ENCODE assay signal across 8 cellular contexts in genomic region chr18:12391487-12392136, GRCh38. TPM values are rescaled to one million over a fixed set of nuclear protein-coding genes. Genes with fewer than 3 reads are reported as not detected.
DNase-seq lines count a peak whose midpoint lies in the region; ATAC-seq and TF ChIP-seq lines count a peak whose summit lies in the region.

No MANE protein-coding gene starts in this region.

- H3K36me3 ChIP-seq in PC-3 (ENCODE audit: low read depth, low read length), result no peaks in the 10 kb centered on the region

- no peaks in the 10 kb centered on the region for H3K9me3 Mint-ChIP-seq in activated naive CD4-positive, alpha-beta T cell treated with anti-CD3 and anti-CD28 coated beads for 36 hours
- no peaks in the 10 kb centered on the region for H3K9me3 Mint-ChIP-seq in osteocyte (ENCODE audit: unreplicated experiment)

- ATAC-seq in HG03571 (IDR thresholded peaks at IDR 0.05; ENCODE audit: unreplicated experiment) (peak; percentile 69), PC-3 (peak; percentile 56), HG03108 (IDR thresholded peaks at IDR 0.05; ENCODE audit: unreplicated experiment) (no peak)

- no peaks in the 10 kb centered on the region for H3K9me3 ChIP-seq in PC-3 (ENCODE audit: low read length)

- H3K27me3 ChIP-seq in PC-3 (ENCODE audit: low read length), result no peaks in the 10 kb centered on the region

- no TSS peak for BruUV-seq in PC-3 (replicated peaks; lab: Mats Ljungman, UMichigan)

- no peaks in the 10 kb centered on the region for H3K79me2 ChIP-seq in PC-3 (ENCODE audit: low read length)

- H3K9ac ChIP-seq in PC-3 (ENCODE audit: low read length), result no peak overlapping the region

- TF ChIP-seq CTCF in GM12872 (IDR thresholded peaks at IDR 0.05; ENCODE audit: insufficient read depth, low read depth, low read length) (peak; percentile 92), PC-3 (conservative IDR thresholded peaks at IDR 0.05; ENCODE audit: low read depth, low read length) (peak; percentile 97), osteocyte (IDR thresholded peaks at IDR 0.05) (peak; percentile 97)

- no peak overlapping the region for H3K27ac Mint-ChIP-seq in activated naive CD4-positive, alpha-beta T cell treated with anti-CD3 and anti-CD28 coated beads for 36 hours
- no peak overlapping the region for H3K27ac Mint-ChIP-seq in osteocyte (ENCODE audit: unreplicated experiment)

- peaks cover 28% of the 10 kb centered on the region for H3K4me1 ChIP-seq in PC-3 (ENCODE audit: insufficient read depth, low read length)

- H3K4me2 ChIP-seq in PC-3 (ENCODE audit: low read length), result peak overlapping the region; percentile 11; the same call in 1 of the 2 replicates

- CTCF ChIA-PET in PC-3 (lab: Charles Lee), result interaction anchor here (0.7 kb wide), 1 partner anchor 323 kb away, joined by 4 read pairs; no protein-coding TSS in a partner anchor
- CTCF ChIA-PET in activated naive CD4-positive, alpha-beta T cell treated with anti-CD3 and anti-CD28 coated beads for 36 hours (lab: Charles Lee), result interaction anchor here (0.6 to 5.3 kb wide), 25 partner anchors 9 to 466 kb away, joined by 3 to 54 read pairs (median 3); partner anchors contain the start of genes AFG3L2 and SPIRE1

- H3K36me3 Mint-ChIP-seq in activated naive CD4-positive, alpha-beta T cell treated with anti-CD3 and anti-CD28 coated beads for 36 hours (ENCODE audit: low read depth), result no peaks in the 10 kb centered on the region
- H3K36me3 Mint-ChIP-seq in osteocyte (ENCODE audit: unreplicated experiment), result no peaks in the 10 kb centered on the region

- POLR2A ChIA-PET in PC-3 (lab: Charles Lee; ENCODE audit: unreplicated experiment), result no interaction called here

- H3K4me3 ChIP-seq in PC-3 (ENCODE audit: low read length), result no peak overlapping the region

- H2AFZ ChIP-seq in PC-3 (ENCODE audit: low read length), result no peak overlapping the region

- H3K27me3 Mint-ChIP-seq in activated naive CD4-positive, alpha-beta T cell treated with anti-CD3 and anti-CD28 coated beads for 36 hours (ENCODE audit: low read depth), result peaks cover 4% of the 10 kb centered on the region
- no peaks in the 10 kb centered on the region for H3K27me3 Mint-ChIP-seq in osteocyte (ENCODE audit: unreplicated experiment)

- intact Hi-C loops in PC-3 (cut with micrococcal nuclease), result loop anchor here (1.0 to 5.0 kb wide), 6 partner anchors 51 to 541 kb away; no protein-coding TSS in a partner anchor
- intact Hi-C loops in activated naive CD4-positive, alpha-beta T cell treated with anti-CD3 and anti-CD28 coated beads for 36 hours (cut with micrococcal nuclease), result loop anchor here (1.0 to 5.0 kb wide), 4 partner anchors 139 to 541 kb away; partner anchors contain the start of genes CEP76 and PSMG2

- H4K20me1 ChIP-seq in PC-3 (ENCODE audit: low read length), result no peaks in the 10 kb centered on the region

- H3K4me3 Mint-ChIP-seq in activated naive CD4-positive, alpha-beta T cell treated with anti-CD3 and anti-CD28 coated beads for 36 hours, result no peak overlapping the region
- no peak overlapping the region for H3K4me3 Mint-ChIP-seq in osteocyte (ENCODE audit: unreplicated experiment)

- DNase-seq in A172 (ENCODE audit: low spot score) (peak; percentile 57), PC-3 (peak; percentile 77), globus pallidus (ENCODE audit: low spot score) (peak; percentile 71), osteocyte (ENCODE audit: extremely low spot score, unreplicated experiment) (no peak)
- peak; percentile 72 for DNase-seq in activated naive CD4-positive, alpha-beta T cell treated with anti-CD3 and anti-CD28 coated beads for 36 hours

- no peak overlapping the region for H3K27ac ChIP-seq in PC-3 (ENCODE audit: low read length)

- no peaks in the 10 kb centered on the region for H3F3A ChIP-seq in PC-3 (ENCODE audit: low read length, unreplicated experiment)

- no peaks in the 10 kb centered on the region for H3K9me2 ChIP-seq in PC-3 (replicated peaks; ENCODE audit: low read length)

- H3K4me1 Mint-ChIP-seq in activated naive CD4-positive, alpha-beta T cell treated with anti-CD3 and anti-CD28 coated beads for 36 hours (ENCODE audit: low read depth), result no peaks in the 10 kb centered on the region
- H3K4me1 Mint-ChIP-seq in osteocyte (ENCODE audit: unreplicated experiment), result peaks cover 2% of the 10 kb centered on the region

RNA-seq across cellular contexts. Expression of gene AFG3L2, which starts 14.6 kb away (rescaled TPM):
- total RNA-seq in A172 (2014; rRNA removed; shearing (Covaris generic)), result 94.3 and 98.5 TPM in 2 replicates
- total RNA-seq in PC-3 (2014; rRNA removed) (79.3 and 95.7 TPM in 2 replicates), osteocyte (44.4 TPM in 2 replicates)
- total RNA-seq in activated naive CD4-positive, alpha-beta T cell treated with anti-CD3 and anti-CD28 coated beads for 36 hours, result 10 to 100 TPM; 41.8 to 42.9 TPM

RNA-seq across cellular contexts. Expression of gene PRELID3A, which starts 16.1 kb away (rescaled TPM):
- 5.7 and 20.0 TPM in 2 replicates for total RNA-seq in A172 (2014; rRNA removed; shearing (Covaris generic))
- total RNA-seq in PC-3 (2014; rRNA removed) (9.7 and 16.5 TPM in 2 replicates), osteocyte (4.2 and 4.7 TPM in 2 replicates)
- 1 to 10 TPM; 2.8 to 3.6 TPM for total RNA-seq in activated naive CD4-positive, alpha-beta T cell treated with anti-CD3 and anti-CD28 coated beads for 36 hours
